Comparison of ENCODE assay signal across 15 cellular contexts in genomic region chr1:209405183-209405823, GRCh38.
DNase-seq lines count a peak whose midpoint lies in the region; ATAC-seq and TF ChIP-seq lines count a peak whose summit lies in the region.
"Had no signal": no experiment of that assay in that cellular context is flagged by ENCODE, and none has a peak within 500 bp of the region (broad histone marks: within the 10 kb centered on the region; RNA-seq: fewer than 3 reads in every experiment).

No MANE protein-coding gene starts in this region.

- no peak overlapping the region for H2BK120ac ChIP-seq in mesenchymal stem cell (ENCODE audit: low read depth, low read length)

- H3K4me3 ChIP-seq in mesenchymal stem cell (ENCODE audit: insufficient read depth in 1 of 2, low read depth in 1 of 2, low read length in 2 of 2), result no peak overlapping the region

- H2BK5ac ChIP-seq in mesenchymal stem cell (ENCODE audit: low read depth, low read length, poor library complexity, severe bottlenecking), result no peak overlapping the region

- no peak overlapping the region for H4K91ac ChIP-seq in mesenchymal stem cell (ENCODE audit: low read length)

- no peak overlapping the region for H2AK5ac ChIP-seq in mesenchymal stem cell (ENCODE audit: low read length, severe bottlenecking)

- H3K4me3 Mint-ChIP-seq in MCF 10A (ENCODE audit: unreplicated experiment), result peak overlapping the region; percentile 17
- no peak overlapping the region for H3K4me3 Mint-ChIP-seq in activated naive CD8-positive, alpha-beta T cell treated with anti-CD3 and anti-CD28 coated beads, Interleukin-2, amount 50 U/mL, for 24 hours
- H3K4me3 Mint-ChIP-seq: CD14-positive monocyte, memory B cell had no signal

- H3K4me1 ChIP-seq in mesenchymal stem cell (ENCODE audit: control insufficient read depth, insufficient read depth, low read depth, low read length), result peaks cover 3% of the 10 kb centered on the region

- no peak for ATAC-seq in activated naive CD8-positive, alpha-beta T cell treated with anti-CD3 and anti-CD28 coated beads, Interleukin-2, amount 50 U/mL, for 24 hours
- ATAC-seq in GM18870 (IDR thresholded peaks at IDR 0.05; ENCODE audit: unreplicated experiment), result no peak
- ATAC-seq: sciatic nerve had no signal

- H2BK12ac ChIP-seq in mesenchymal stem cell (ENCODE audit: low read length in 2 of 2), result no peak overlapping the region

- no peaks in the 10 kb centered on the region for H3K27me3 Mint-ChIP-seq in MCF 10A (ENCODE audit: insufficient read depth, unreplicated experiment)
- H3K27me3 Mint-ChIP-seq in activated naive CD8-positive, alpha-beta T cell treated with anti-CD3 and anti-CD28 coated beads, Interleukin-2, amount 50 U/mL, for 24 hours, result peaks cover 2% of the 10 kb centered on the region

- TF ChIP-seq CTCF in MCF 10A (IDR thresholded peaks at IDR 0.05; ENCODE audit: unreplicated experiment), result no peak

- no TSS peak for BruUV-seq in MCF 10A (replicated peaks; lab: Mats Ljungman, UMichigan)

- no peak overlapping the region for H3K4ac ChIP-seq in mesenchymal stem cell (ENCODE audit: low read depth in 1 of 2, low read length in 2 of 2)

- peaks cover 0 to 21% of the 10 kb centered on the region in 2 experiments for H3K27me3 ChIP-seq in mesenchymal stem cell (ENCODE audit: control insufficient read depth in 1 of 2, insufficient read depth in 1 of 2, low read length in 2 of 2)

- H3K4me1 Mint-ChIP-seq in MCF 10A (ENCODE audit: insufficient read depth, unreplicated experiment), result peaks cover 16% of the 10 kb centered on the region
- H3K4me1 Mint-ChIP-seq in activated naive CD8-positive, alpha-beta T cell treated with anti-CD3 and anti-CD28 coated beads, Interleukin-2, amount 50 U/mL, for 24 hours, result no peaks in the 10 kb centered on the region
- H3K4me1 Mint-ChIP-seq: memory B cell had no signal

- H3K14ac ChIP-seq in mesenchymal stem cell (ENCODE audit: low read length in 2 of 2), result no peak overlapping the region

- WGBS in mesenchymal stem cell, result 25% methylated on average over 5 of the region's 5 CpGs

- H3K9ac ChIP-seq in mesenchymal stem cell (ENCODE audit: low read length), result peak overlapping the region; percentile 25

- DNase-seq in Daoy (ENCODE audit: low read depth) (peak; percentile 82), NCI-H226 (peak; percentile 62), MCF 10A (ENCODE audit: unreplicated experiment) (peak; percentile 81), mesenchymal stem cell (no peak), GOT3 (lab: John Stamatoyannopoulos, UW) (no peak)
- no peak for DNase-seq in effector CD8-positive, alpha-beta T cell (lab: John Stamatoyannopoulos, UW)
- DNase-seq in activated naive CD8-positive, alpha-beta T cell treated with anti-CD3 and anti-CD28 coated beads, Interleukin-2, amount 50 U/mL, for 24 hours, result no peak
- DNase-seq: anterior cingulate cortex, foreskin melanocyte, KG1, SW 1271 had no signal

- peak overlapping the region; percentile 72 for H3K27ac ChIP-seq in mesenchymal stem cell (ENCODE audit: low read length, poor library complexity, severe bottlenecking)

- no peaks in the 10 kb centered on the region for H3K79me1 ChIP-seq in mesenchymal stem cell (replicated peaks; ENCODE audit: low read length, poor library complexity, severe bottlenecking)

- H3K36me3 Mint-ChIP-seq in MCF 10A (ENCODE audit: insufficient read depth, unreplicated experiment), result no peaks in the 10 kb centered on the region
- no peaks in the 10 kb centered on the region for H3K36me3 Mint-ChIP-seq in activated naive CD8-positive, alpha-beta T cell treated with anti-CD3 and anti-CD28 coated beads, Interleukin-2, amount 50 U/mL, for 24 hours (ENCODE audit: low read depth)
- H3K36me3 Mint-ChIP-seq: CD14-positive monocyte, memory B cell had no signal

- no peak overlapping the region for H2AFZ ChIP-seq in mesenchymal stem cell (ENCODE audit: low read depth, low read length)

- CTCF ChIA-PET in MCF 10A (lab: Yijun Ruan, JAX), result interaction anchor here (0.5 to 17.4 kb wide), 25 partner anchors 9 to 1597 kb away, joined by 3 to 368 read pairs (median 5); no protein-coding TSS in a partner anchor

- no peak overlapping the region for H3K4me2 ChIP-seq in mesenchymal stem cell (ENCODE audit: low read length, poor library complexity, severe bottlenecking)

- no peaks in the 10 kb centered on the region for H3K36me3 ChIP-seq in mesenchymal stem cell (ENCODE audit: control insufficient read depth in 1 of 2, insufficient read depth in 2 of 2, low read depth in 1 of 2, low read length in 2 of 2)

- no peak overlapping the region for H3K23ac ChIP-seq in mesenchymal stem cell (ENCODE audit: low read length in 2 of 2)

- intact Hi-C loops in MCF 10A (cut with micrococcal nuclease), result loop anchor here (2.0 to 10.0 kb wide), 2 partner anchors 23 to 249 kb away; partner anchors contain the start of gene LAMB3

- H4K8ac ChIP-seq in mesenchymal stem cell (ENCODE audit: low read length), result no peak overlapping the region

- no peak overlapping the region for H3K27ac Mint-ChIP-seq in MCF 10A (ENCODE audit: low read depth, unreplicated experiment)
- H3K27ac Mint-ChIP-seq in activated naive CD8-positive, alpha-beta T cell treated with anti-CD3 and anti-CD28 coated beads, Interleukin-2, amount 50 U/mL, for 24 hours, result no peak overlapping the region
- H3K27ac Mint-ChIP-seq: memory B cell had no signal

- no peak overlapping the region for H3K18ac ChIP-seq in mesenchymal stem cell (ENCODE audit: low read depth in 1 of 2, low read length in 2 of 2)

- no peaks in the 10 kb centered on the region for H3K9me3 ChIP-seq in mesenchymal stem cell (ENCODE audit: control insufficient read depth, low read length)

- H3K9me3 Mint-ChIP-seq in MCF 10A (ENCODE audit: unreplicated experiment), result no peaks in the 10 kb centered on the region
- no peaks in the 10 kb centered on the region for H3K9me3 Mint-ChIP-seq in activated naive CD8-positive, alpha-beta T cell treated with anti-CD3 and anti-CD28 coated beads, Interleukin-2, amount 50 U/mL, for 24 hours
- H3K9me3 Mint-ChIP-seq: memory B cell had no signal

- POLR2A ChIA-PET in MCF 10A (lab: Yijun Ruan, JAX), result interaction anchor here (0.6 to 38.6 kb wide), 16 partner anchors 7 to 1422 kb away, joined by 3 to 6956 read pairs (median 6); no protein-coding TSS in a partner anchor

- H2BK15ac ChIP-seq in mesenchymal stem cell (ENCODE audit: low read depth, poor library complexity, severe bottlenecking), result no peak overlapping the region

Comparison
In these comparisons a context has a peak if more than half of its experiments do, and no peak if none do; other contexts are left out.
1. DNase-seq: peak in Daoy (single experiment), NCI-H226 (single experiment) and MCF 10A (single experiment); none in mesenchymal stem cell (single experiment), effector CD8-positive, alpha-beta T cell (single experiment), activated naive CD8-positive, alpha-beta T cell treated with anti-CD3 and anti-CD28 coated beads, Interleukin-2, amount 50 U/mL, for 24 hours (single experiment) and GOT3 (single experiment).